1 cellular context compared by ENCODE assay signal in genomic region chr17:41796066-41796895, GRCh38.
TF ChIP-seq lines count a peak whose summit lies in the region.

No MANE protein-coding gene starts in this region.

TF ChIP-seq in H1, 55 proteins besides CTCF, POLR2A, EP300 and RAD21:
- no peak for TF ChIP-seq CHD2 (IDR thresholded peaks at IDR 0.05; ENCODE audit: low read length)
- TF ChIP-seq TCF12 (IDR thresholded peaks at IDR 0.05; ENCODE audit: low read depth, low read length): no peak
- TF ChIP-seq SIX5 (IDR thresholded peaks at IDR 0.05; ENCODE audit: low read depth, low read length): no peak
- TF ChIP-seq EGR1 (IDR thresholded peaks at IDR 0.05; ENCODE audit: borderline replicate concordance, low read depth, low read length): no peak
- TF ChIP-seq POLR2AphosphoS5 (IDR thresholded peaks at IDR 0.05; ENCODE audit: low read depth, low read length): no peak
- TF ChIP-seq CEBPB (IDR thresholded peaks at IDR 0.05; ENCODE audit: low read depth, low read length): no peak
- TF ChIP-seq GABPA (IDR thresholded peaks at IDR 0.05; ENCODE audit: borderline replicate concordance, insufficient read depth, low read length): no peak
- TF ChIP-seq SIN3A (conservative IDR thresholded peaks at IDR 0.05 in 1 of 2, IDR thresholded peaks at IDR 0.05 in 1 of 2; ENCODE audit: low read depth in 1 of 2, low read length in 2 of 2): no peak
- no peak for TF ChIP-seq POU5F1 (IDR thresholded peaks at IDR 0.05; ENCODE audit: low read depth, low read length)
- no peak for TF ChIP-seq SRF (IDR thresholded peaks at IDR 0.05; ENCODE audit: low read depth, low read length)
- TF ChIP-seq ASH2L (IDR thresholded peaks at IDR 0.05; ENCODE audit: low read length): no peak
- TF ChIP-seq KDM1A (IDR thresholded peaks at IDR 0.05; ENCODE audit: borderline replicate concordance, low read length): no peak
